1 cellular context compared by ENCODE assay signal in the genomic region with DNA sequence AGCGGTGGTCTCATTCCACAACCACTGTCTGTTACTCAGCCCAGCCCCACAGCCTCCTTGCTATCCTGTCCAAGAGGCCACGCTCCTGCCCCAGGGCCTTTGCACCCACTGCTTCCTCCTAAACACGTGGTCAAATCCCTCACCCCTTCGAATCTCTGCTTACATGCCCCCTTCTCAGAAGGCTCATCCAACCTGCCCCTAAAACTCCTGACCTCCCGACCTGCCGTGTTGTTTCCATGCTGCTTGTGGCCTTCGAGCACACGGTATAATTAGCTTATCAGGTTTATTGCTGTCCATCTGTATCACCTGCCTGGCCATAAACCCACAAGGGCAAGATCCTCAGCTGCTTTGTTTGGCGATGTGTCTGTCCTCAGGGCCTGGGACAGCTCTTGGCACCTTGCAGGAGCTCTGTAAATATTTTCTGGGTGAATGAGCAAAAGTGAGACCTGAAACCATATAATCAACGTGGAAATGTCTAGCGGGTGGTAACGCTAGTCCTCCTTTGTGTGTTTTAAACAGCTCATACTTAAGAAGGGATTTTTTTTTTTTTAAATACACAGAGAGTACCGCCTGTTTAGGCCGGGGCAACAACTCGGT.
TF ChIP-seq lines count a peak whose summit lies in the region.

No MANE protein-coding gene starts in this region.

TF ChIP-seq in H1, 55 proteins besides CTCF, POLR2A, EP300 and RAD21 (continued from another document):
- TF ChIP-seq MAFK (IDR thresholded peaks at IDR 0.05; ENCODE audit: low read depth, low read length) (no peak), POLR2AphosphoS5 (IDR thresholded peaks at IDR 0.05; ENCODE audit: low read depth, low read length) (no peak), BACH1 (IDR thresholded peaks at IDR 0.05; ENCODE audit: low read length) (no peak)
